19 cellular contexts compared by ENCODE assay signal in genomic region chr1:36835017-36835695, GRCh38.
"Had no signal": no experiment of that assay in that cellular context is flagged by ENCODE, and none has a peak within 500 bp of the region (broad histone marks: within the 10 kb centered on the region; RNA-seq: fewer than 3 reads in every experiment).

No MANE protein-coding gene starts in this region.

- H3K36me3 Mint-ChIP-seq: naive thymus-derived CD4-positive, alpha-beta T cell; WTC11 had no signal

- H3K9me3 ChIP-seq: lower lobe of right lung, pancreas, psoas muscle, right atrium auricular region, upper lobe of right lung had no signal

- H3K36me3 ChIP-seq: lower lobe of right lung, pancreas, right atrium auricular region, upper lobe of right lung had no signal

- H3K27me3 ChIP-seq: foreskin keratinocyte, pancreas, right atrium auricular region had no signal

- H3K4me3 Mint-ChIP-seq: activated naive CD8-positive, alpha-beta T cell treated with anti-CD3 and anti-CD28 coated beads, Interleukin-2, amount 50 U/mL, for 24 hours; activated T-cell treated with anti-CD3 and anti-CD28 coated beads, Interleukin-2, amount 50 U/mL, for 72 hours; dendritic cell treated with granulocyte-macrophage colony-stimulating factor and Interleukin-4, amounts not matched to agents 40 ng/mL and 50 ng/mL, for 4 days; naive thymus-derived CD4-positive, alpha-beta T cell; WTC11 had no signal

- H3K4me1 Mint-ChIP-seq: activated naive CD8-positive, alpha-beta T cell treated with anti-CD3 and anti-CD28 coated beads, Interleukin-2, amount 50 U/mL, for 24 hours had no signal

- H3K4me3 ChIP-seq: lower lobe of right lung, pancreas, psoas muscle, right atrium auricular region, upper lobe of right lung had no signal

- H3K27ac Mint-ChIP-seq: activated naive CD8-positive, alpha-beta T cell treated with anti-CD3 and anti-CD28 coated beads, Interleukin-2, amount 50 U/mL, for 24 hours; activated T-cell treated with anti-CD3 and anti-CD28 coated beads, Interleukin-2, amount 50 U/mL, for 72 hours; dendritic cell treated with granulocyte-macrophage colony-stimulating factor and Interleukin-4, amounts not matched to agents 40 ng/mL and 50 ng/mL, for 4 days; naive thymus-derived CD4-positive, alpha-beta T cell; WTC11 had no signal

- H3K9me3 Mint-ChIP-seq: activated naive CD8-positive, alpha-beta T cell treated with anti-CD3 and anti-CD28 coated beads, Interleukin-2, amount 50 U/mL, for 24 hours; activated T-cell treated with anti-CD3 and anti-CD28 coated beads, Interleukin-2, amount 50 U/mL, for 72 hours; dendritic cell treated with granulocyte-macrophage colony-stimulating factor and Interleukin-4, amounts not matched to agents 40 ng/mL and 50 ng/mL, for 4 days; naive thymus-derived CD4-positive, alpha-beta T cell; WTC11 had no signal

- H3K27ac ChIP-seq: foreskin keratinocyte, lower lobe of right lung, pancreas, psoas muscle, right atrium auricular region, upper lobe of right lung had no signal

- H3K4me1 ChIP-seq: foreskin keratinocyte, lower lobe of right lung, pancreas, psoas muscle, right atrium auricular region, upper lobe of right lung had no signal

- DNase-seq: activated CD4-positive, alpha-beta T cell treated with anti-CD3 and anti-CD28 coated beads, Interleukin-2, amount 50 U/mL, for 4 hours; activated effector memory CD4-positive, alpha-beta T cell treated with anti-CD3 and anti-CD28 coated beads, Interleukin-2, amount 50 U/mL, for 16 hours; activated naive CD4-positive, alpha-beta T cell treated with anti-CD3 and anti-CD28 coated beads, Interleukin-2, amount 50 U/mL, for 16 hours; activated naive CD8-positive, alpha-beta T cell treated with anti-CD3 and anti-CD28 coated beads, Interleukin-2, amount 50 U/mL, for 24 hours; activated T-cell treated with anti-CD3 and anti-CD28 coated beads, Interleukin-2, amount 50 U/mL, for 72 hours; effector CD4-positive, alpha-beta T cell; erythroblast; foreskin keratinocyte; lower lobe of right lung; naive thymus-derived CD4-positive, alpha-beta T cell; pancreas; stimulated activated CD4-positive, alpha-beta T cell treated with anti-CD3 and anti-CD28 coated beads, Interleukin-4, amount 100 ng/mL, for 24 hours; stimulated activated naive CD8-positive, alpha-beta T cell treated with anti-CD3 and anti-CD28 coated beads, Interleukin-15, Interleukin-2, amounts not matched to agents 100 U/mL and 50 U/mL, for 24 hours; T-helper 9 cell; upper lobe of right lung had no signal
